ENCODE assay signal across 12 cellular contexts in the genomic region with DNA sequence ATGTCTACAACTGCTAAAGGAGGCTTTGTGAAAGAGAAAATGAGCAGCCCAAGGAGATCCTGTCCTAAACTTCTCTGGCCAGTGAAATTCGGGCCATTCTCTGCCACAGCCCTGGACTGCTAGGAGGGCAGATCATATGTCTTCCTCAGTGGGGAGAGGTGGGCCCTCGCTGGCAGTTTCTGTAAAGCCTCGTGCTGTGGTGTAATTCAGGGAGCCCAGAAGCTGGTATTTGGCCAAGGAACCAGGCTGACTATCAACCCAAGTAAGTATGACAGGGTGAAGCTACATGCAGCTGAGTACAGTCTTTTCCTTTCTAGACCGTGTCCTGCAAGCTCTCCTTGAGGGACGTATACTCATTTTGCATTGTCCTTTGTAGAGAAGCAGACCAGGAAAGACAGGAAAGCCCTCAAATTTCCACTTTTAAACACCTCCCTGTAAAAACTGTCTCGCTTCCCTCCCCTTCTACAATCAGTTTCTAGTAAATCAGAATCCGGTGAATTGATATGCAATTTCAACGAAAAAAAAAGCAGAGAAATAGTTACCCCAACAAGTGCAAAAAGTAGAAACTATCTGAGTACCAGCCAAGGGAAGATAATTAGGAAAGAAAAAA.
DNase-seq lines count a peak whose midpoint lies in the region; ATAC-seq, FAIRE-seq and TF ChIP-seq lines count a peak whose summit lies in the region.
"Had no signal": no experiment of that assay in that cellular context is flagged by ENCODE, and none has a peak within 500 bp of the region (broad histone marks: within the 10 kb centered on the region; RNA-seq: fewer than 3 reads in every experiment).

No MANE protein-coding gene starts in this region.

- POLR2A ChIA-PET in activated CD8-positive, alpha-beta T cell treated with anti-CD3 and anti-CD28 coated beads, Interleukin-2, amount 10 ng/mL, durations not matched to agents 7 days and 5 days (lab: Charles Lee) = interaction anchor here (0.5 to 1.5 kb wide), 5 partner anchors 11 to 480 kb away, joined by 3 to 5 read pairs (median 3); no protein-coding TSS in a partner anchor
- POLR2A ChIA-PET in naive thymus-derived CD4-positive, alpha-beta T cell (lab: Charles Lee) = interaction anchor here (0.8 to 5.7 kb wide), 2 partner anchors 10 to 74 kb away, joined by 3 to 31 read pairs; no protein-coding TSS in a partner anchor

- H3K4me3 Mint-ChIP-seq in activated CD8-positive, alpha-beta T cell treated with anti-CD3 and anti-CD28 coated beads, Interleukin-2, amount 10 ng/mL, durations not matched to agents 7 days and 5 days = peak overlapping the region; percentile 67
- H3K4me3 Mint-ChIP-seq in naive thymus-derived CD4-positive, alpha-beta T cell = peak overlapping the region; percentile 66 to 92 (median 81)
- H3K4me3 Mint-ChIP-seq in mesothelial cell of epicardium = no peak overlapping the region

- peaks cover 81 to 100% (median 98%) of the 10 kb centered on the region in 10 experiments for H3K4me1 ChIP-seq in BLaER1 treated with 17β-estradiol and CSF1 and Interleukin-3, amounts not matched to agents 10 nM and 100 nM
- H3K4me1 ChIP-seq in naive thymus-derived CD4-positive, alpha-beta T cell (ENCODE audit: control insufficient read depth in 2 of 2, insufficient read depth in 2 of 2, low read length in 2 of 2) = no peaks in the 10 kb centered on the region

- no peaks in the 10 kb centered on the region for H3K27me3 ChIP-seq in BLaER1 treated with 17β-estradiol and CSF1 and Interleukin-3, amounts not matched to agents 10 nM and 100 nM
- H3K27me3 ChIP-seq in naive thymus-derived CD4-positive, alpha-beta T cell (ENCODE audit: control insufficient read depth in 2 of 2, insufficient read depth in 2 of 2, low read length in 2 of 2) = no peaks in the 10 kb centered on the region

- H3K27ac Mint-ChIP-seq in activated CD8-positive, alpha-beta T cell treated with anti-CD3 and anti-CD28 coated beads, Interleukin-2, amount 10 ng/mL, durations not matched to agents 7 days and 5 days = peak overlapping the region; percentile 81
- peak overlapping the region in 8 of 9 donors; percentile 28 to 89 (median 75) for H3K27ac Mint-ChIP-seq in naive thymus-derived CD4-positive, alpha-beta T cell
- H3K27ac Mint-ChIP-seq in mesothelial cell of epicardium = no peak overlapping the region

- H3K9ac ChIP-seq in BLaER1 treated with 17β-estradiol and CSF1 and Interleukin-3, amounts not matched to agents 10 nM and 100 nM = peak overlapping the region; percentile 59 to 92 (median 77); a peak in 21 of 22 replicates

- H3K27ac ChIP-seq in BLaER1 treated with 17β-estradiol and CSF1 and Interleukin-3, amounts not matched to agents 10 nM and 100 nM = peak overlapping the region; percentile 37 to 98 (median 89); a peak in 21 of 22 replicates
- peak overlapping the region; percentile 35 for H3K27ac ChIP-seq in naive thymus-derived CD4-positive, alpha-beta T cell (ENCODE audit: low read depth, low read length)

- peak; percentile 52 for FAIRE-seq in GM12891 (lab: Jason Lieb, UNC)
- FAIRE-seq: small intestine had no signal

- peaks cover 0 to 37% (median 0%) of the 10 kb centered on the region in 11 experiments; a peak in 2 of 22 replicates for H3K36me3 ChIP-seq in BLaER1 treated with 17β-estradiol and CSF1 and Interleukin-3, amounts not matched to agents 10 nM and 100 nM
- peaks cover 0 to 1% (median 0%) of the 10 kb centered on the region in 3 experiments for H3K36me3 ChIP-seq in naive thymus-derived CD4-positive, alpha-beta T cell (ENCODE audit: control insufficient read depth in 2 of 3, insufficient read depth in 3 of 3, low read length in 3 of 3)

- DNase-seq in GM12891 (ENCODE audit: insufficient read length, low spot score) (no peak), NCI-H526 treated with DMSO at 0.1 percent for 48 hours (lab: John Stamatoyannopoulos, UW) (no peak), mesothelial cell of epicardium (ENCODE audit: low spot score in 2 of 2, unreplicated experiment in 2 of 2) (no peak), putamen (ENCODE audit: low spot score) (no peak)
- no peak for DNase-seq in activated CD8-positive, alpha-beta T cell treated with anti-CD3 and anti-CD28 coated beads, Interleukin-2, amount 10 ng/mL, durations not matched to agents 7 days and 5 days
- DNase-seq in naive thymus-derived CD4-positive, alpha-beta T cell = no peak
- DNase-seq: central memory CD4-positive, alpha-beta T cell; erythroblast; NCI-H187 treated with DMSO at 0.1 percent for 48 hours; small intestine had no signal

- peaks cover 0 to 20% (median 0%) of the 10 kb centered on the region in 11 experiments; a peak in 1 of 22 replicates for H4K20me1 ChIP-seq in BLaER1 treated with 17β-estradiol and CSF1 and Interleukin-3, amounts not matched to agents 10 nM and 100 nM

- H3K4me3 ChIP-seq in BLaER1 treated with 17β-estradiol and CSF1 and Interleukin-3, amounts not matched to agents 10 nM and 100 nM = peak overlapping the region in 8 of 10 experiments; percentile 19 to 74 (median 58); a peak in 13 of 20 replicates
- peak overlapping the region; percentile 20 for H3K4me3 ChIP-seq in naive thymus-derived CD4-positive, alpha-beta T cell (ENCODE audit: low read length)

- H3K4me2 ChIP-seq in BLaER1 treated with 17β-estradiol and CSF1 and Interleukin-3, amounts not matched to agents 10 nM and 100 nM = peak overlapping the region; percentile 66 to 92 (median 81)

- H3K9me3 Mint-ChIP-seq in activated CD8-positive, alpha-beta T cell treated with anti-CD3 and anti-CD28 coated beads, Interleukin-2, amount 10 ng/mL, durations not matched to agents 7 days and 5 days (ENCODE audit: insufficient read depth) = no peaks in the 10 kb centered on the region
- no peaks in the 10 kb centered on the region for H3K9me3 Mint-ChIP-seq in naive thymus-derived CD4-positive, alpha-beta T cell
- H3K9me3 Mint-ChIP-seq in mesothelial cell of epicardium = no peaks in the 10 kb centered on the region

- no peak for ATAC-seq in activated CD8-positive, alpha-beta T cell treated with anti-CD3 and anti-CD28 coated beads, Interleukin-2, amount 10 ng/mL, durations not matched to agents 7 days and 5 days
- ATAC-seq in naive thymus-derived CD4-positive, alpha-beta T cell = no peak
- no peak for ATAC-seq in GM18858 (IDR thresholded peaks at IDR 0.05; ENCODE audit: unreplicated experiment)

- CTCF ChIA-PET in activated CD8-positive, alpha-beta T cell treated with anti-CD3 and anti-CD28 coated beads, Interleukin-2, amount 10 ng/mL, durations not matched to agents 7 days and 5 days (lab: Charles Lee) = no interaction called here
- CTCF ChIA-PET in naive thymus-derived CD4-positive, alpha-beta T cell (lab: Charles Lee) = no interaction called here

- H3K36me3 Mint-ChIP-seq in activated CD8-positive, alpha-beta T cell treated with anti-CD3 and anti-CD28 coated beads, Interleukin-2, amount 10 ng/mL, durations not matched to agents 7 days and 5 days (ENCODE audit: low read depth) = peaks cover 24% of the 10 kb centered on the region
- H3K36me3 Mint-ChIP-seq in naive thymus-derived CD4-positive, alpha-beta T cell = peaks cover 0 to 19% (median 8%) of the 10 kb centered on the region in 5 donors
- no peaks in the 10 kb centered on the region for H3K36me3 Mint-ChIP-seq in mesothelial cell of epicardium

- no peaks in the 10 kb centered on the region for H3K4me1 Mint-ChIP-seq in activated CD8-positive, alpha-beta T cell treated with anti-CD3 and anti-CD28 coated beads, Interleukin-2, amount 10 ng/mL, durations not matched to agents 7 days and 5 days (ENCODE audit: low read depth)
- peaks cover 0 to 53% (median 0%) of the 10 kb centered on the region in 7 donors for H3K4me1 Mint-ChIP-seq in naive thymus-derived CD4-positive, alpha-beta T cell
- H3K4me1 Mint-ChIP-seq in mesothelial cell of epicardium = peaks cover 54% of the 10 kb centered on the region

- intact Hi-C loops in naive thymus-derived CD4-positive, alpha-beta T cell (cut with micrococcal nuclease) = no loop called here

- H3K9me3 ChIP-seq in BLaER1 treated with 17β-estradiol and CSF1 and Interleukin-3, amounts not matched to agents 10 nM and 100 nM (replicated peaks in 1 of 11) = no peaks in the 10 kb centered on the region
- no peaks in the 10 kb centered on the region for H3K9me3 ChIP-seq in naive thymus-derived CD4-positive, alpha-beta T cell (ENCODE audit: control insufficient read depth in 2 of 3, low read length in 3 of 3)

- no peak for TF ChIP-seq CTCF in mesothelial cell of epicardium (IDR thresholded peaks at IDR 0.05; ENCODE audit: unreplicated experiment)

- no peak for TF ChIP-seq POLR2A in GM12891 (IDR thresholded peaks at IDR 0.05; ENCODE audit: low read depth, low read length)

- no peaks in the 10 kb centered on the region for H3K27me3 Mint-ChIP-seq in activated CD8-positive, alpha-beta T cell treated with anti-CD3 and anti-CD28 coated beads, Interleukin-2, amount 10 ng/mL, durations not matched to agents 7 days and 5 days (ENCODE audit: low read depth)
- no peaks in the 10 kb centered on the region for H3K27me3 Mint-ChIP-seq in naive thymus-derived CD4-positive, alpha-beta T cell
- H3K27me3 Mint-ChIP-seq in mesothelial cell of epicardium (ENCODE audit: low read depth) = peaks cover 63% of the 10 kb centered on the region

TF ChIP-seq in GM12891, 5 proteins besides CTCF, POLR2A, EP300 and RAD21:
- TF ChIP-seq SPI1 (IDR thresholded peaks at IDR 0.05; ENCODE audit: low read depth, low read length) (no peak), POLR2AphosphoS5 (IDR thresholded peaks at IDR 0.05; ENCODE audit: low read depth, low read length) (no peak), POU2F2 (IDR thresholded peaks at IDR 0.05; ENCODE audit: low read depth, low read length) (no peak), TAF1 (IDR thresholded peaks at IDR 0.05; ENCODE audit: low read depth, low read length) (no peak), PAX5 (IDR thresholded peaks at IDR 0.05; ENCODE audit: insufficient read depth, low read length, severe bottlenecking) (no peak)
